ENCODE assay signal across 8 cellular contexts in genomic region chr19:2602391-2603181, GRCh38.
A peak's percentile ranks its signal among the peaks of the same experiment; 100 is the strongest.
DNase-seq lines count a peak whose midpoint lies in the region; ATAC-seq and TF ChIP-seq lines count a peak whose summit lies in the region.

No MANE protein-coding gene starts in this region.

- DNase-seq in BE2C (peak; percentile 77), Right ventricle myocardium inferior (ENCODE audit: missing footprints) (peak; percentile 93), osteocyte (ENCODE audit: extremely low spot score, unreplicated experiment) (peak; percentile 96), NCI-H187 treated with DMSO at 0.1 percent for 48 hours (lab: John Stamatoyannopoulos, UW) (no peak), activated gamma-delta T cell (lab: John Stamatoyannopoulos, UW) (no peak), endothelial cell (ENCODE audit: low spot score) (no peak), SJCRH30 (no peak)

- H3K27ac Mint-ChIP-seq in osteocyte (ENCODE audit: unreplicated experiment) (peak overlapping the region; percentile 98), endothelial cell (ENCODE audit: unreplicated experiment) (no peak overlapping the region)

- no peaks in the 10 kb centered on the region; the same call in 1 of the 2 replicates for H3K9me3 ChIP-seq in BE2C
- H3K9me3 ChIP-seq in SJCRH30 (replicated peaks): no peaks in the 10 kb centered on the region

- intact Hi-C loops in Right ventricle myocardium inferior (cut with DNase I): loop anchor here (2.0 kb wide), 1 partner anchor 62 kb away; no protein-coding TSS in a partner anchor

- peak overlapping the region; percentile 38 for H3K4me3 ChIP-seq in BE2C (ENCODE audit: low read depth, low read length)
- H3K4me3 ChIP-seq in SJCRH30: no peak overlapping the region

- TF ChIP-seq CTCF in BE2C (IDR thresholded peaks at IDR 0.05; ENCODE audit: low read depth, low read length) (no peak; the same call in 1 of the 2 replicates), VCaP (conservative IDR thresholded peaks at IDR 0.05) (peak; percentile 12; the same call in 1 of the 2 replicates), osteocyte (IDR thresholded peaks at IDR 0.05) (no peak), endothelial cell (IDR thresholded peaks at IDR 0.05; ENCODE audit: unreplicated experiment) (no peak)

- peaks cover 57% of the 10 kb centered on the region for H3K4me1 Mint-ChIP-seq in osteocyte (ENCODE audit: unreplicated experiment)
- peaks cover 4% of the 10 kb centered on the region for H3K4me1 Mint-ChIP-seq in endothelial cell (ENCODE audit: unreplicated experiment)

- H3K27me3 ChIP-seq in BE2C (no peaks in the 10 kb centered on the region), SJCRH30 (no peaks in the 10 kb centered on the region)

- H3K4me1 ChIP-seq in BE2C (no peaks in the 10 kb centered on the region), SJCRH30 (no peaks in the 10 kb centered on the region)

- H3K36me3 ChIP-seq in BE2C (no peaks in the 10 kb centered on the region), SJCRH30 (no peaks in the 10 kb centered on the region)

- H3K4me3 Mint-ChIP-seq in osteocyte (ENCODE audit: unreplicated experiment) (peak overlapping the region; percentile 72), endothelial cell (ENCODE audit: unreplicated experiment) (no peak overlapping the region)

- H3K36me3 Mint-ChIP-seq in osteocyte (ENCODE audit: unreplicated experiment) (no peaks in the 10 kb centered on the region), endothelial cell (ENCODE audit: low read depth, unreplicated experiment) (no peaks in the 10 kb centered on the region)

- peak overlapping the region; percentile 84 for H3K27ac ChIP-seq in VCaP
- H3K27ac ChIP-seq in SJCRH30: no peak overlapping the region

- peak; percentile 92 for ATAC-seq in Right ventricle myocardium inferior

- H3K9me3 Mint-ChIP-seq in osteocyte (ENCODE audit: unreplicated experiment): no peaks in the 10 kb centered on the region
- no peaks in the 10 kb centered on the region for H3K9me3 Mint-ChIP-seq in endothelial cell (ENCODE audit: unreplicated experiment)

- H3K27me3 Mint-ChIP-seq in osteocyte (ENCODE audit: unreplicated experiment) (no peaks in the 10 kb centered on the region), endothelial cell (ENCODE audit: unreplicated experiment) (no peaks in the 10 kb centered on the region)

Comparison
In these comparisons a context has a peak if more than half of its experiments do, and no peak if none do; other contexts are left out.
1. DNase-seq: peak in BE2C (single experiment), Right ventricle myocardium inferior (single experiment) and osteocyte (single experiment); none in NCI-H187 treated with DMSO at 0.1 percent for 48 hours (single experiment), activated gamma-delta T cell (single experiment), endothelial cell (single experiment) and SJCRH30 (0 of 2).